20 cellular contexts compared by ENCODE assay signal in genomic region chr10:30041394-30042105, GRCh38. TPM values are rescaled to one million over a fixed set of nuclear protein-coding genes. Genes with fewer than 3 reads are reported as not detected.
A peak's percentile ranks its signal among the peaks of the same experiment; 100 is the strongest.
DNase-seq lines count a peak whose midpoint lies in the region; ATAC-seq and TF ChIP-seq lines count a peak whose summit lies in the region.
"Had no signal": no experiment of that assay in that cellular context is flagged by ENCODE, and none has a peak within 500 bp of the region (broad histone marks: within the 10 kb centered on the region; RNA-seq: fewer than 3 reads in every experiment).

No MANE protein-coding gene starts in this region.

- intact Hi-C loops in left cardiac atrium (cut with DNase I) (no loop called here), cardiac septum (cut with DNase I) (no loop called here), ascending aorta (cut with DNase I) (no loop called here), right lobe of liver (cut with DNase I) (no loop called here)

- WGBS in right lobe of liver (ENCODE audit: insufficient coverage, low coverage, low lambda C conversion rate, missing lambda C conversion rate), result 29% methylated on average over 3 of the region's 3 CpGs

- H3K9me3 ChIP-seq in ascending aorta, result no peaks in the 10 kb centered on the region
- no peaks in the 10 kb centered on the region for H3K9me3 ChIP-seq in right lobe of liver
- H3K9me3 ChIP-seq: neutrophil, thoracic aorta had no signal

- H3K36me3 ChIP-seq in ascending aorta (peaks cover 10 to 42% of the 10 kb centered on the region in 2 donors), right lobe of liver (no peaks in the 10 kb centered on the region)
- H3K36me3 ChIP-seq: brain microvascular endothelial cell, neutrophil had no signal

- TF ChIP-seq POLR2A in right lobe of liver (IDR thresholded peaks at IDR 0.05), result no peak

- H3K27me3 ChIP-seq in ascending aorta (no peaks in the 10 kb centered on the region), right lobe of liver (no peaks in the 10 kb centered on the region)
- H3K27me3 ChIP-seq: brain microvascular endothelial cell had no signal

- peak; percentile 13 to 23 for ATAC-seq in left cardiac atrium
- ATAC-seq in right lobe of liver, result peak; percentile 54 to 80 (median 56)
- ATAC-seq in HG03342 (IDR thresholded peaks at IDR 0.05; ENCODE audit: unreplicated experiment), result no peak
- no peak for ATAC-seq in HG03442 (IDR thresholded peaks at IDR 0.05; ENCODE audit: unreplicated experiment)
- ATAC-seq in GM19351 (IDR thresholded peaks at IDR 0.05; ENCODE audit: unreplicated experiment), result no peak

- peak overlapping the region; percentile 29 to 41 for H3K27ac ChIP-seq in ascending aorta
- H3K27ac ChIP-seq in right lobe of liver, result peak overlapping the region in 1 of 3 donors; percentile 28
- H3K27ac ChIP-seq: brain microvascular endothelial cell, neutrophil, RWPE1 had no signal

- peaks cover 0 to 24% of the 10 kb centered on the region in 2 donors for H3K4me1 ChIP-seq in ascending aorta
- no peaks in the 10 kb centered on the region for H3K4me1 ChIP-seq in right lobe of liver

- H3K4me3 ChIP-seq in ascending aorta (no peak overlapping the region), right lobe of liver (no peak overlapping the region)
- H3K4me3 ChIP-seq: lung, thoracic aorta had no signal

- no peak for TF ChIP-seq CTCF in ascending aorta (IDR thresholded peaks at IDR 0.05)
- TF ChIP-seq CTCF in right lobe of liver (IDR thresholded peaks at IDR 0.05), result no peak

- DNase-seq in left cardiac atrium, result no peak
- DNase-seq in cardiac septum (ENCODE audit: low spot score), result no peak
- DNase-seq in ascending aorta (ENCODE audit: low spot score in 2 of 2), result no peak
- no peak for DNase-seq in right lobe of liver
- no peak for DNase-seq in stimulated activated naive CD4-positive, alpha-beta T cell treated with Interleukin-2 at 50 U/mL for 16 hours (lab: John Stamatoyannopoulos, UW)
- DNase-seq: brain microvascular endothelial cell; endodermal cell; HFFc6; hippocampal formation; NCI-H1436 treated with DMSO at 0.1 percent for 48 hours; NCI-H524; stimulated activated CD4-positive, alpha-beta T cell treated with anti-CD3 and anti-CD28 coated beads, Interleukin-12 subunit alpha, Interleukin-12 subunit beta, amount 100 ng/mL, for 4 hours; T-helper 9 cell had no signal

RNA-seq across cellular contexts. Expression of gene JCAD, which starts 17.8 kb away (rescaled TPM):
- total RNA-seq in left cardiac atrium (10 to 100 TPM; 44.6 to 52.8 TPM), cardiac septum (19.3 TPM), ascending aorta (82.8 TPM), right lobe of liver (1 to 10 TPM; 1.4 to 3.7 (median 2.0) TPM)

Comparison
In these comparisons a context has a peak if more than half of its experiments do, and no peak if none do; other contexts are left out.
1. ATAC-seq: peak in left cardiac atrium (2 of 2) and right lobe of liver (4 of 4); none in HG03342 (single experiment), HG03442 (single experiment) and GM19351 (single experiment).